9 cellular contexts compared by ENCODE assay signal in the genomic region with DNA sequence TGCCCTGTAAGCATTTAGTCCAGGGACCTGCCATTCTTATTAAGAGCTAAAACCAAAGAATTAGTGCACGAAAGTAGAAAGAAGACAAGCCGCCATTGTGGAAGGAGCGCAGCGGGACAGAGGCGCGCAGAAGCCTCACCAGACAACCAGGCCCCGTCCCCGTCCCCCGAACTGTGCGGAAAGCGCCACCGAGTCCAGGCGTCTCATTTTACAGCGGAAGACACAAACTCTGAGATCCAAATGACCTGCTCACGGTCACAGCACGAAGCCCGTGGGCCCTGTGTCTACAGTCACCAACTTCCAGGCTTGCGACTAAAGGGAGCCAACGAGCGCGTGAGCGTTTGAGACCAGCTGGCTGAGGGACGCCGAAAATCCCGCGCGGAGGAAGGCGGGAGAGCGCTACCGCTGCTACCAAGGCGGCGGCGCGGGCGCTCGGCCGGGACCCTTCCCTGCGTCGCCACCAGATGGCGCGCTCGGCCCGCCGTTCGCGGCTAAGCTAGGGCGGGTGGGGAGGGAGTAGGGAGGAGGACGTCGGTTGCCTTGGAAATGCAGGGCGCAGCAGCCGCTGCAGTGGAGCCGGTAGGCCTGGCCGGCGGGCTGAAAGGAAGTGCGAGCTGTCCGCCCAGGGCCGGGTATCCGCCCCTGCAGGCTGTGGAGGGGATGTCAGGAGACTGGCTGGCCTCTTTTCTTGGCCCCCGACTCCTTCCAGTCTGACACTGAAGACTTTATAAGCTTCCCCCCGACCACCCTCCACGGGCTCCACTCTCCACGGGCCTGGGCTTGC. TPM values are rescaled to one million over a fixed set of nuclear protein-coding genes. Genes with fewer than 3 reads are reported as not detected.
DNase-seq lines count a peak whose midpoint lies in the region; ATAC-seq and TF ChIP-seq lines count a peak whose summit lies in the region.
"Had no signal": no experiment of that assay in that cellular context is flagged by ENCODE, and none has a peak within 500 bp of the region (broad histone marks: within the 10 kb centered on the region; RNA-seq: fewer than 3 reads in every experiment).

No MANE protein-coding gene starts in this region.

- no peaks in the 10 kb centered on the region for H3K36me3 ChIP-seq in kidney epithelial cell (ENCODE audit: control insufficient read depth, insufficient read depth, low read length)

- peak; percentile 97 for DNase-seq in AG20443 (ENCODE audit: low spot score)
- DNase-seq in NCI-H345 (lab: John Stamatoyannopoulos, UW), result peak; percentile 93
- peak; percentile 80 for DNase-seq in activated CD4-positive, CD25-positive, alpha-beta regulatory T cell treated with anti-CD3 and anti-CD28 coated beads, Interleukin-2, amount 50 U/mL, for 16 hours (ENCODE audit: low read depth, low spot score)
- DNase-seq in cerebellar cortex (ENCODE audit: low spot score), result peak; percentile 85
- DNase-seq in kidney epithelial cell (ENCODE audit: low read depth), result peak; percentile 59
- peak; percentile 91 for DNase-seq in stimulated activated CD4-positive, alpha-beta T cell treated with anti-CD3 and anti-CD28 coated beads, Interleukin-15, amount 100 ng/mL, for 24 hours

- TF ChIP-seq CTCF in kidney epithelial cell (IDR thresholded peaks at IDR 0.05; ENCODE audit: insufficient read depth, low read length, poor library complexity, severe bottlenecking), result peak; percentile 66

- ATAC-seq in GM19035 (IDR thresholded peaks at IDR 0.05; ENCODE audit: unreplicated experiment), result peak; percentile 100
- peak; percentile 100 for ATAC-seq in HG03342 (IDR thresholded peaks at IDR 0.05; ENCODE audit: unreplicated experiment)

- peak overlapping the region; percentile 67 for H3K4me3 ChIP-seq in kidney epithelial cell (ENCODE audit: low read depth, low read length)

- no peaks in the 10 kb centered on the region for H3K27me3 ChIP-seq in kidney epithelial cell (ENCODE audit: control insufficient read depth, insufficient read depth, low read length)

RNA-seq across cellular contexts. Expression of a gene that starts 0.4 kb away (rescaled TPM):
- not detected in 2 replicates for total RNA-seq in kidney epithelial cell
- total RNA-seq: activated CD8-positive, alpha-beta memory T cell treated with anti-CD3 and anti-CD28 coated beads for 36 hours had no signal

RNA-seq across cellular contexts. Expression of a gene that starts 43.8 kb away (rescaled TPM):
- total RNA-seq in kidney epithelial cell, result 7.5 and 10.5 TPM in 2 replicates

Comparison
In these comparisons a context has a peak if more than half of its experiments do, and no peak if none do; other contexts are left out.
1. Peak in every context shown above with its lines: DNase-seq, ATAC-seq and H3K4me3 ChIP-seq.